17 cellular contexts compared by ENCODE assay signal in the genomic region with DNA sequence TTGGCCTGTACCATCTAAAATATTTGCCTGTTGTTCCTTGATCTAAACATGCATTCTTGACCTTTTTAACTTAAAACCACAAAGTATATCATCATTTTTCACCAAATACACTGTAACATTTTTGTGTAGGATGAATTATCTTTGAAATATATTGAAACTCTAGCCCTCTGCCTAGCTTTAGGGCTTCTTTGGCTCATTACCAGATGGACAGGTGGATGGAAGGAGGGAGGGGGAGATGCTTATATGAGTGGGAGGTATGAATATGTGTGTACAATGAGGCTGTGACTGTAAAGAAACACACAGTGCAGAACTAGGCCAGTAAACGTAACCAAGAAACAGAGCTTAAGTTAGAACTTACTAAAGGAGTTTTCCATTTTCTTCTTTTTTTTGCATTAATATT.
A peak's percentile ranks its signal among the peaks of the same experiment; 100 is the strongest.
DNase-seq lines count a peak whose midpoint lies in the region; ATAC-seq and TF ChIP-seq lines count a peak whose summit lies in the region.
"Had no signal": no experiment of that assay in that cellular context is flagged by ENCODE, and none has a peak within 500 bp of the region (broad histone marks: within the 10 kb centered on the region; RNA-seq: fewer than 3 reads in every experiment).

No MANE protein-coding gene starts in this region.

- no peak for TF ChIP-seq CTCF in brain microvascular endothelial cell (IDR thresholded peaks at IDR 0.05; ENCODE audit: low read depth, low read length, missing control alignments)

- no peak overlapping the region for H3K27ac ChIP-seq in SJCRH30
- H3K27ac ChIP-seq in brain microvascular endothelial cell = no peak overlapping the region
- H3K27ac ChIP-seq: RWPE1 had no signal

- in situ Hi-C loops in brain microvascular endothelial cell (cut with HindIII; ENCODE audit: low pct_ligation_motif_present, low sequenced_read_pairs) = no loop called here

- no peaks in the 10 kb centered on the region for H3K27me3 ChIP-seq in SJCRH30
- no peaks in the 10 kb centered on the region for H3K27me3 ChIP-seq in brain microvascular endothelial cell (replicated peaks)

- no peak for ATAC-seq in GM21619 (IDR thresholded peaks at IDR 0.05; ENCODE audit: unreplicated experiment)
- ATAC-seq: PC-3 had no signal

- H3K4me1 ChIP-seq in SJCRH30 = peaks cover 17% of the 10 kb centered on the region

- DNase-seq in NCI-H526 treated with DMSO at 0.1 percent for 48 hours (lab: John Stamatoyannopoulos, UW) (peak; percentile 3), NCI-H526 (lab: John Stamatoyannopoulos, UW) (no peak), DMS153 treated with DMSO at 0.1 percent for 48 hours (lab: John Stamatoyannopoulos, UW; ENCODE audit: unreplicated experiment) (peak; percentile 57), NCI-H1694 treated with DMSO at 0.1 percent for 48 hours (lab: John Stamatoyannopoulos, UW) (peak; percentile 89), SJCRH30 (peak; percentile 74 to 91), brain microvascular endothelial cell (no peak)
- no peak for DNase-seq in activated CD4-positive, CD25-positive, alpha-beta regulatory T cell (lab: John Stamatoyannopoulos, UW)
- DNase-seq: C1 segment of cervical spinal cord, H9, KG1, NCI-H2107, NCI-H510A treated with DMSO at 0.1 percent for 48 hours, PC-3, T-helper 1 cell, T1000 had no signal

- no peaks in the 10 kb centered on the region for H3K36me3 ChIP-seq in SJCRH30
- no peaks in the 10 kb centered on the region for H3K36me3 ChIP-seq in brain microvascular endothelial cell (replicated peaks)

- H3K4me3 ChIP-seq in SJCRH30 (no peak overlapping the region), brain microvascular endothelial cell (ENCODE audit: low read depth, low read length) (no peak overlapping the region)

- no peaks in the 10 kb centered on the region for H3K9me3 ChIP-seq in SJCRH30 (replicated peaks)

Comparison
In these comparisons a context has a peak if more than half of its experiments do, and no peak if none do; other contexts are left out.
1. DNase-seq: peak in NCI-H526 treated with DMSO at 0.1 percent for 48 hours (single experiment), DMS153 treated with DMSO at 0.1 percent for 48 hours (single experiment), NCI-H1694 treated with DMSO at 0.1 percent for 48 hours (single experiment) and SJCRH30 (2 of 2); none in NCI-H526 (0 of 2), activated CD4-positive, CD25-positive, alpha-beta regulatory T cell (0 of 4) and brain microvascular endothelial cell (single experiment).